29 cellular contexts compared by ENCODE assay signal in genomic region chr13:40679586-40679985, GRCh38.
"Had no signal": no experiment of that assay in that cellular context is flagged by ENCODE, and none has a peak within 500 bp of the region (broad histone marks: within the 10 kb centered on the region; RNA-seq: fewer than 3 reads in every experiment).

No MANE protein-coding gene starts in this region.

- H3K36me3 ChIP-seq: adrenal gland, gastrocnemius medialis, left ventricle myocardium inferior, spleen, transverse colon had no signal

- H3K27ac ChIP-seq: adrenal gland, body of pancreas, coronary artery, dorsolateral prefrontal cortex, gastrocnemius medialis, left ventricle myocardium inferior, spleen, testis, transverse colon had no signal

- H3K4me1 ChIP-seq: adrenal gland, testis had no signal

- H3K9me3 ChIP-seq: adrenal gland, body of pancreas, gastrocnemius medialis, left ventricle myocardium inferior, spleen, testis, transverse colon had no signal

- H3K4me3 ChIP-seq: adrenal gland, body of pancreas, coronary artery, dorsolateral prefrontal cortex, gastrocnemius medialis, left ventricle myocardium inferior, lung, spleen, testis, transverse colon had no signal

- DNase-seq: activated B cell treated with CpG ODN at 0.5 μM for 24 hours; activated CD4-positive, alpha-beta T cell treated with anti-CD3 and anti-CD28 coated beads, Interleukin-2, amount 50 U/mL, for 1 hour; activated CD8-positive, alpha-beta memory T cell treated with anti-CD3 and anti-CD28 coated beads, Interleukin-2, amount 10 ng/mL, durations not matched to agents 7 days and 5 days; activated CD8-positive, alpha-beta T cell treated with anti-CD3 and anti-CD28 coated beads for 36 hours; activated naive CD4-positive, alpha-beta T cell treated with anti-CD3 and anti-CD28 coated beads for 36 hours; activated naive CD8-positive, alpha-beta T cell treated with anti-CD3 and anti-CD28 coated beads for 36 hours; activated T-cell treated with anti-CD3 and anti-CD28 coated beads for 4 hours; activated T-cell treated with anti-CD3 and anti-CD28 coated beads, Interleukin-2, amount 50 U/mL, for 72 hours; adrenal gland; aorta; body of pancreas; dorsolateral prefrontal cortex; effector memory CD8-positive, alpha-beta T cell; erythroblast; gastrocnemius medialis; glutamatergic neuron; islet precursor cell; left ventricle myocardium inferior; mesendoderm; natural killer cell; right cardiac atrium; spleen; stimulated activated naive CD4-positive, alpha-beta T cell treated with Interleukin-2 at 50 U/mL for 16 hours; T-helper 17 cell; T1000; testis; transverse colon had no signal

- ATAC-seq: activated CD8-positive, alpha-beta memory T cell treated with anti-CD3 and anti-CD28 coated beads, Interleukin-2, amount 10 ng/mL, durations not matched to agents 7 days and 5 days; activated CD8-positive, alpha-beta T cell treated with anti-CD3 and anti-CD28 coated beads for 36 hours; activated T-cell treated with anti-CD3 and anti-CD28 coated beads, Interleukin-2, amount 50 U/mL, for 72 hours; body of pancreas; effector memory CD8-positive, alpha-beta T cell; gastrocnemius medialis; natural killer cell; right cardiac atrium; T-helper 17 cell had no signal

- H3K27me3 ChIP-seq: adrenal gland, body of pancreas, gastrocnemius medialis, spleen, testis, transverse colon had no signal
